In the genomic region with DNA sequence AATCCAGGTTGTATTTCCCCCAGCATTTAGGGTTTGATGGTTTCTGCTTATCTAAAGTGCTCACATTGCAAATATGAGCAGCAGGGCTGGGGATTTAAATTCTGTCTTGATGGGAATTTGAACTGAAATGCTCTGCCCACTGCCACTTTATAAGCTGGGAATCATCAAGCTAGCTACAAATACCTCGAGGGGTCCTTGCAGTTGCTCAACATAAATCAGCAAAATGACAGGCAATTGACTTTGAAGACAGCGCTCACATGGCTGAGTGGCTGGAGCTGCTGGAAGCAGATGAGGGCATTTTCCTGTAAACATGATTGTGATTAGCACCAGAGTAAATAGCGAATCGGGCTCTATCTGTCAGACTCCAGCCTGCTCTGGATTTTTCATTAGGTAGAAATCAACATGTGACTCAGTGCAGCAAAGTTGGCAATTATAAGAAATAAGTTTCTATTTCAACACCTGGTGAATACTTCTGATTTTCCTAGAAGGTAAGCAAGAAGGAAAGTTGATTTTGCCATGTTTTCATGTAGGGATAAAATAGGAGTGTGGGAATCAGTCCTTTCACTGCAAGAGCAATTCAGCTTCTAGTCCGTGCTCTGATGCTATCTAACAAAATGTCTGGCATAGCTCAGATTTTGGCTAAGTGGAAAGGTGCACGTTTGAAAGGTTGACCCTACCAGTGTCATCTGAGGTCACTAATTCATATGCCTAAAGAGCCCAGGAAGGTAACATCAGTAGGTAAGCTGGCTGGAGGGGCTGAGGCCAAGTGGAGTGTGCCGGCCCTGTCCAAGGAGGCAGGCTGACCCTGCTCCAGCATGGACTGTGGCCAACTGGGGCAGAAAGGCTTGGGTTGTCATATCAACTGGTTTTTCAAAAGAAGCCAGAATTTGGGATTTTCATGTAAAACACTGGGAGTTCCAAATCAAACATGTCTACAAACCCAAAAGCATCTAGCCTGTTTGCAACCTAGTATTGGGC, we compare ENCODE assay signal across 16 cellular contexts. TPM values are rescaled to one million over a fixed set of nuclear protein-coding genes. Genes with fewer than 3 reads are reported as not detected.
A peak's percentile ranks its signal among the peaks of the same experiment; 100 is the strongest.
DNase-seq lines count a peak whose midpoint lies in the region; ATAC-seq and TF ChIP-seq lines count a peak whose summit lies in the region.
"Had no signal": no experiment of that assay in that cellular context is flagged by ENCODE, and none has a peak within 500 bp of the region (broad histone marks: within the 10 kb centered on the region; RNA-seq: fewer than 3 reads in every experiment).

No MANE protein-coding gene starts in this region.

- CTCF ChIA-PET in Panc1 (lab: Charles Lee), result interaction anchor here (0.7 kb wide), 1 partner anchor 105 kb away, joined by 3 read pairs; no protein-coding TSS in a partner anchor
- CTCF ChIA-PET in CD8-positive, alpha-beta memory T cell (lab: Charles Lee), result no interaction called here

- no peak overlapping the region for H3K27ac Mint-ChIP-seq in CD8-positive, alpha-beta memory T cell
- H3K27ac Mint-ChIP-seq: activated naive CD4-positive, alpha-beta T cell treated with anti-CD3 and anti-CD28 coated beads, Interleukin-2, amount 50 U/mL, for 72 hours; B cell; natural killer cell had no signal

- H2AFZ ChIP-seq in hepatocyte, result no peak overlapping the region

- H3K9me3 ChIP-seq in Panc1 (ENCODE audit: control insufficient read depth, insufficient read depth, low read depth, low read length), result no peaks in the 10 kb centered on the region
- H3K9me3 ChIP-seq in hepatocyte (ENCODE audit: low read depth), result no peaks in the 10 kb centered on the region
- H3K9me3 ChIP-seq in skeletal muscle tissue (ENCODE audit: control insufficient read depth in 3 of 3, low read length in 3 of 3), result no peaks in the 10 kb centered on the region
- no peaks in the 10 kb centered on the region for H3K9me3 ChIP-seq in CD8-positive, alpha-beta memory T cell (ENCODE audit: low read length)

- peaks cover 0 to 4% (median 3%) of the 10 kb centered on the region in 3 donors for H3K4me1 Mint-ChIP-seq in CD8-positive, alpha-beta memory T cell

- H3K36me3 Mint-ChIP-seq in CD8-positive, alpha-beta memory T cell, result no peaks in the 10 kb centered on the region
- H3K36me3 Mint-ChIP-seq: activated naive CD4-positive, alpha-beta T cell treated with anti-CD3 and anti-CD28 coated beads, Interleukin-2, amount 50 U/mL, for 72 hours; natural killer cell had no signal

- peak overlapping the region in 1 of 3 donors; percentile 28 for H3K9ac ChIP-seq in skeletal muscle tissue (ENCODE audit: low read depth in 1 of 3, low read length in 3 of 3)

- H4K20me1 ChIP-seq in hepatocyte (ENCODE audit: insufficient read depth, poor library complexity, severe bottlenecking), result no peaks in the 10 kb centered on the region

- H3K27ac ChIP-seq in Panc1 (ENCODE audit: low read length) (peak overlapping the region; percentile 93; the same call in 1 of the 2 replicates), hepatocyte (peak overlapping the region; percentile 94), skeletal muscle tissue (ENCODE audit: low read depth, low read length) (peak overlapping the region; percentile 71)
- H3K27ac ChIP-seq in CD8-positive, alpha-beta memory T cell (ENCODE audit: low read depth, low read length), result no peak overlapping the region

- peaks cover 25% of the 10 kb centered on the region for H3K4me1 ChIP-seq in Panc1 (ENCODE audit: control insufficient read depth, insufficient read depth, low read length)
- H3K4me1 ChIP-seq in hepatocyte (ENCODE audit: insufficient read depth), result peaks cover 54% of the 10 kb centered on the region
- H3K4me1 ChIP-seq in skeletal muscle tissue (ENCODE audit: control insufficient read depth in 3 of 3, insufficient read depth in 3 of 3, low read length in 3 of 3), result peaks cover 34 to 48% (median 40%) of the 10 kb centered on the region in 3 donors
- H3K4me1 ChIP-seq in CD8-positive, alpha-beta memory T cell (ENCODE audit: insufficient read depth, low read length), result no peaks in the 10 kb centered on the region

- H3K4me3 ChIP-seq in Panc1 (ENCODE audit: low read depth in 2 of 2, low read length in 2 of 2) (no peak overlapping the region), hepatocyte (no peak overlapping the region), skeletal muscle tissue (ENCODE audit: low read length in 3 of 3) (no peak overlapping the region)
- H3K4me3 ChIP-seq in CD8-positive, alpha-beta memory T cell (ENCODE audit: low read length), result no peak overlapping the region

- BruUV-seq in Panc1 (replicated peaks; lab: Mats Ljungman, UMichigan), result no TSS peak

- H3K9me2 ChIP-seq in hepatocyte (replicated peaks; ENCODE audit: insufficient read depth), result no peaks in the 10 kb centered on the region

- peak overlapping the region; percentile 49 for H3K4me2 ChIP-seq in hepatocyte

- no peaks in the 10 kb centered on the region for H3K27me3 ChIP-seq in Panc1 (ENCODE audit: control insufficient read depth, insufficient read depth, low read length)
- H3K27me3 ChIP-seq in hepatocyte, result no peaks in the 10 kb centered on the region
- no peaks in the 10 kb centered on the region for H3K27me3 ChIP-seq in skeletal muscle tissue (ENCODE audit: control insufficient read depth in 3 of 3, insufficient read depth in 3 of 3, low read length in 3 of 3)
- H3K27me3 ChIP-seq in CD8-positive, alpha-beta memory T cell (ENCODE audit: insufficient read depth, low read length, poor library complexity, severe bottlenecking), result no peaks in the 10 kb centered on the region

- WGBS in hepatocyte (ENCODE audit: low lambda C conversion rate, missing lambda C conversion rate), result 34% methylated on average over 7 of the region's 7 CpGs

- H3K9me3 Mint-ChIP-seq in CD8-positive, alpha-beta memory T cell, result no peaks in the 10 kb centered on the region
- H3K9me3 Mint-ChIP-seq: activated naive CD4-positive, alpha-beta T cell treated with anti-CD3 and anti-CD28 coated beads, Interleukin-2, amount 50 U/mL, for 72 hours; natural killer cell had no signal

- intact Hi-C loops in Panc1 (cut with micrococcal nuclease; ENCODE audit: unreplicated experiment), result no loop called here

- POLR2A ChIA-PET in Panc1 (lab: Charles Lee), result interaction anchor here (0.6 kb wide), 1 partner anchor 250 kb away, joined by 4 read pairs; no protein-coding TSS in a partner anchor
- POLR2A ChIA-PET in CD8-positive, alpha-beta memory T cell (lab: Charles Lee), result no interaction called here

- TF ChIP-seq CTCF in Panc1 (IDR thresholded peaks at IDR 0.05) (no peak), hepatocyte (IDR thresholded peaks at IDR 0.05; ENCODE audit: poor library complexity) (no peak)

- ATAC-seq in Panc1, result no peak
- ATAC-seq: activated naive CD4-positive, alpha-beta T cell treated with anti-CD3 and anti-CD28 coated beads, Interleukin-2, amount 50 U/mL, for 72 hours; natural killer cell had no signal

- peak; percentile 24 for DNase-seq in NCI-H1417 treated with DMSO at 0.1 percent for 48 hours (lab: John Stamatoyannopoulos, UW)
- DNase-seq in Panc1 (ENCODE audit: low read depth, low spot score), result no peak
- DNase-seq in hepatocyte (ENCODE audit: low spot score), result no peak
- DNase-seq in NCI-H345 treated with DMSO at 0.1 percent for 48 hours (lab: John Stamatoyannopoulos, UW; ENCODE audit: unreplicated experiment), result no peak
- no peak for DNase-seq in CD8-positive, alpha-beta memory T cell
- DNase-seq in RPMI8226, result no peak
- DNase-seq in activated naive CD4-positive, alpha-beta T cell treated with Interleukin-2 at 50 U/mL for 16 hours, result no peak
- DNase-seq: activated CD4-positive, alpha-beta T cell treated with anti-CD3 and anti-CD28 coated beads for 48 hours; effector CD8-positive, alpha-beta T cell; KBM-7; natural killer cell; NCI-H1436; SHP77 had no signal

- H3K79me2 ChIP-seq in hepatocyte, result no peaks in the 10 kb centered on the region

- H3K4me3 Mint-ChIP-seq in CD8-positive, alpha-beta memory T cell, result no peak overlapping the region
- H3K4me3 Mint-ChIP-seq: B cell, natural killer cell had no signal

- H3K36me3 ChIP-seq in Panc1 (ENCODE audit: control insufficient read depth, insufficient read depth, low read length) (no peaks in the 10 kb centered on the region), hepatocyte (replicated peaks; ENCODE audit: insufficient read depth, low read depth) (no peaks in the 10 kb centered on the region), skeletal muscle tissue (ENCODE audit: control insufficient read depth in 3 of 3, insufficient read depth in 3 of 3, low read length in 3 of 3) (no peaks in the 10 kb centered on the region)
- no peaks in the 10 kb centered on the region for H3K36me3 ChIP-seq in CD8-positive, alpha-beta memory T cell (ENCODE audit: insufficient read depth, low read length)

- in situ Hi-C loops in Panc1 (cut with HindIII; ENCODE audit: low pct_unique_long_range_greater_than_20kb, low sequenced_read_pairs), result no loop called here

- peaks cover 2 to 27% of the 10 kb centered on the region in 2 donors for H3K27me3 Mint-ChIP-seq in CD8-positive, alpha-beta memory T cell

RNA-seq across cellular contexts. Expression of a gene that starts 39.1 kb away (rescaled TPM):
- total RNA-seq in Panc1 (2021; ENCODE audit: unreplicated experiment) (0.67 TPM), hepatocyte (0.03 TPM in 1 of 2 replicates, not detected in the other), skeletal muscle tissue (11.5 TPM)
- polyA plus RNA-seq in Panc1 (2012; ENCODE audit: insufficient read length), result 0.28 TPM
- polyA plus RNA-seq in hepatocyte, result 0.28 and 0.30 TPM in 2 replicates
- total RNA-seq in CD8-positive, alpha-beta memory T cell, result not detected
- polyA plus RNA-seq in CD8-positive, alpha-beta memory T cell, result not detected
- total RNA-seq: activated naive CD4-positive, alpha-beta T cell treated with anti-CD3 and anti-CD28 coated beads, Interleukin-2, amount 50 U/mL, for 72 hours; B cell; natural killer cell had no signal
